ENCODE assay signal across 8 cellular contexts in the genomic region with DNA sequence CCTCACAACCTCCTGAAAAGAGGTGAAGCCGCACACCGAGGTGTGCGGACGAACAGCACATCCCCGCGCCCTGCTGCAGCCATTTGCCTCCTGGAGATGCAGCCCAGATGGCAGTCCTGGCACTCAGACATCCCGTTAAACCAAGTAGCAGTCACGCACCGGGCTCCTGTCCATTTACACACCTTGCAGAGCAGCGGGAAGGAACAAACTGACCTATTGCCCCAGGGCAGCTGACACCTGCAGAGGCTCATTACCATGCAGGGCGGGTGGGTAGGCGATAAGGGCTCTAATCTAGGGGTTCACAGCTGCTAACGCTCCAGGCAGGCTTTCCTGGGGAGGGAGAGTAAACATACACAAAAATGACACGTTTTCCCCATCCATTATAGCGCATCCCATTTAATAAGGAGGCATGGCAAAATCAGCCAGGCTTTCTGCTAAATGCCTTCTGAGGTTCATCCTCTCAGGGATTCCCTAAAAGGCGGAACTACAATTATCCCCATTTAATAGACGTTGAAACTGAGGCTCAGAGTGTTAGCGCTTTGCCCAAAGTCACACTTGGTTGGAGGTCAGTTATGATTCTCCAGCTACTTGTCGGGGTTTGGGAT. TPM values are rescaled to one million over a fixed set of nuclear protein-coding genes. Genes with fewer than 3 reads are reported as not detected.
A peak's percentile ranks its signal among the peaks of the same experiment; 100 is the strongest.
DNase-seq lines count a peak whose midpoint lies in the region; FAIRE-seq and TF ChIP-seq lines count a peak whose summit lies in the region.

No MANE protein-coding gene starts in this region.

- peaks cover 51% of the 10 kb centered on the region for H3K36me3 Mint-ChIP-seq in activated T-helper 2 cell treated with anti-CD3 and anti-CD28 coated beads, Interferon-gamma antibody, Interleukin-2, Interleukin-4, amounts not matched to agents 10 μg/mL and 5 μg/mL and 100 μg/mL, durations not matched to agents 14 hours and 24 hours and 36 hours (ENCODE audit: low read depth)
- H3K36me3 Mint-ChIP-seq in stimulated activated naive CD8-positive, alpha-beta T cell treated with anti-CD3 and anti-CD28 coated beads, Interleukin-15, Interleukin-2, amounts not matched to agents 100 ng/mL and 50 ng/mL, for 24 hours (ENCODE audit: low read depth), result peaks cover 30% of the 10 kb centered on the region

- no peaks in the 10 kb centered on the region for H3K27me3 ChIP-seq in AG04450 (ENCODE audit: control insufficient read depth, insufficient read depth, low read length)
- peaks cover 45% of the 10 kb centered on the region for H3K27me3 ChIP-seq in iPS-15b (ENCODE audit: control insufficient read depth, insufficient read depth, low read length)

- peaks cover 7% of the 10 kb centered on the region for H3K4me1 ChIP-seq in iPS-15b (ENCODE audit: control insufficient read depth, insufficient read depth, low read length)

- peak overlapping the region; percentile 58 for H3K4me3 ChIP-seq in AG04450 (ENCODE audit: low read depth, low read length)
- peak overlapping the region; percentile 51 for H3K4me3 ChIP-seq in iPS-15b (ENCODE audit: low read depth, low read length)

- H3K9me3 ChIP-seq in AG04450 (ENCODE audit: control insufficient read depth, insufficient read depth, low read length), result peaks cover 4% of the 10 kb centered on the region; the same call in 1 of the 2 replicates
- no peaks in the 10 kb centered on the region for H3K9me3 ChIP-seq in iPS-15b (ENCODE audit: control insufficient read depth, insufficient read depth, low read length)

- no peak overlapping the region for H3K9ac ChIP-seq in iPS-15b (ENCODE audit: low read depth, low read length)

- intact Hi-C loops in activated T-helper 2 cell treated with anti-CD3 and anti-CD28 coated beads, Interferon-gamma antibody, Interleukin-2, Interleukin-4, amounts not matched to agents 10 μg/mL and 5 μg/mL and 100 μg/mL, durations not matched to agents 14 hours and 24 hours and 36 hours (cut with micrococcal nuclease), result loop anchor here (1.0 to 10.0 kb wide), 9 partner anchors 13 to 548 kb away; a partner anchor contains a TSS

- H3K9me3 Mint-ChIP-seq in activated T-helper 2 cell treated with anti-CD3 and anti-CD28 coated beads, Interferon-gamma antibody, Interleukin-2, Interleukin-4, amounts not matched to agents 10 μg/mL and 5 μg/mL and 100 μg/mL, durations not matched to agents 14 hours and 24 hours and 36 hours, result no peaks in the 10 kb centered on the region
- H3K9me3 Mint-ChIP-seq in stimulated activated naive CD8-positive, alpha-beta T cell treated with anti-CD3 and anti-CD28 coated beads, Interleukin-15, Interleukin-2, amounts not matched to agents 100 ng/mL and 50 ng/mL, for 24 hours, result no peaks in the 10 kb centered on the region

- TF ChIP-seq CTCF in AG04450 (IDR thresholded peaks at IDR 0.05; ENCODE audit: low read depth, low read length), result no peak
- no peak for TF ChIP-seq CTCF in D721Med (IDR thresholded peaks at IDR 0.05; ENCODE audit: insufficient read depth, missing control alignments)

- H3K27ac Mint-ChIP-seq in activated T-helper 2 cell treated with anti-CD3 and anti-CD28 coated beads, Interferon-gamma antibody, Interleukin-2, Interleukin-4, amounts not matched to agents 10 μg/mL and 5 μg/mL and 100 μg/mL, durations not matched to agents 14 hours and 24 hours and 36 hours, result peak overlapping the region; percentile 95
- H3K27ac Mint-ChIP-seq in stimulated activated naive CD8-positive, alpha-beta T cell treated with anti-CD3 and anti-CD28 coated beads, Interleukin-15, Interleukin-2, amounts not matched to agents 100 ng/mL and 50 ng/mL, for 24 hours, result peak overlapping the region; percentile 91

- CTCF ChIA-PET in AG04450 (lab: Charles Lee), result interaction anchor here (1.5 to 2.3 kb wide), 2 partner anchors 19 to 34 kb away, joined by 7 to 8 read pairs; no protein-coding TSS in a partner anchor

- H3K36me3 ChIP-seq in iPS-15b (ENCODE audit: control insufficient read depth, insufficient read depth, low read length), result peaks cover 3% of the 10 kb centered on the region

- H3K4me3 Mint-ChIP-seq in activated T-helper 2 cell treated with anti-CD3 and anti-CD28 coated beads, Interferon-gamma antibody, Interleukin-2, Interleukin-4, amounts not matched to agents 10 μg/mL and 5 μg/mL and 100 μg/mL, durations not matched to agents 14 hours and 24 hours and 36 hours (ENCODE audit: low read depth), result peak overlapping the region; percentile 91
- peak overlapping the region; percentile 85 for H3K4me3 Mint-ChIP-seq in stimulated activated naive CD8-positive, alpha-beta T cell treated with anti-CD3 and anti-CD28 coated beads, Interleukin-15, Interleukin-2, amounts not matched to agents 100 ng/mL and 50 ng/mL, for 24 hours

- FAIRE-seq in D721Med (lab: Jason Lieb, UNC), result no peak

- peaks cover 46% of the 10 kb centered on the region for H3K4me1 Mint-ChIP-seq in activated T-helper 2 cell treated with anti-CD3 and anti-CD28 coated beads, Interferon-gamma antibody, Interleukin-2, Interleukin-4, amounts not matched to agents 10 μg/mL and 5 μg/mL and 100 μg/mL, durations not matched to agents 14 hours and 24 hours and 36 hours (ENCODE audit: low read depth)
- peaks cover 60% of the 10 kb centered on the region for H3K4me1 Mint-ChIP-seq in stimulated activated naive CD8-positive, alpha-beta T cell treated with anti-CD3 and anti-CD28 coated beads, Interleukin-15, Interleukin-2, amounts not matched to agents 100 ng/mL and 50 ng/mL, for 24 hours (ENCODE audit: low read depth)

- DNase-seq in AG04450 (ENCODE audit: low read depth, low spot score) (no peak), HT-29 (ENCODE audit: low spot score) (peak; percentile 73), putamen (ENCODE audit: low spot score) (no peak), SHP77 treated with DMSO at 0.1 percent for 48 hours (lab: John Stamatoyannopoulos, UW) (no peak), D721Med (ENCODE audit: insufficient read length, low spot score) (no peak)
- DNase-seq in activated T-helper 2 cell treated with anti-CD3 and anti-CD28 coated beads, Interferon-gamma antibody, Interleukin-2, Interleukin-4, amounts not matched to agents 10 μg/mL and 5 μg/mL and 100 μg/mL, durations not matched to agents 14 hours and 24 hours and 36 hours (ENCODE audit: low spot score), result no peak

- H3K27me3 Mint-ChIP-seq in activated T-helper 2 cell treated with anti-CD3 and anti-CD28 coated beads, Interferon-gamma antibody, Interleukin-2, Interleukin-4, amounts not matched to agents 10 μg/mL and 5 μg/mL and 100 μg/mL, durations not matched to agents 14 hours and 24 hours and 36 hours (ENCODE audit: low read depth), result no peaks in the 10 kb centered on the region
- no peaks in the 10 kb centered on the region for H3K27me3 Mint-ChIP-seq in stimulated activated naive CD8-positive, alpha-beta T cell treated with anti-CD3 and anti-CD28 coated beads, Interleukin-15, Interleukin-2, amounts not matched to agents 100 ng/mL and 50 ng/mL, for 24 hours

- peak overlapping the region; percentile 39 for H3K27ac ChIP-seq in AG04450 (ENCODE audit: low read depth, low read length)

- POLR2A ChIA-PET in AG04450 (lab: Yijun Ruan, JAX), result interaction anchor here (1.2 kb wide), 1 partner anchor 40 kb away, joined by 5 read pairs; a partner anchor contains a TSS

RNA-seq across cellular contexts. Expression of a gene that starts 0.8 kb away (rescaled TPM):
- polyA plus RNA-seq in AG04450 (2011; rRNA removed), result 11.3 and 15.2 TPM in 2 replicates
- 11.4 and 14.3 TPM in 2 replicates for polyA minus RNA-seq in AG04450 (2011; rRNA and poly(A)+ RNA removed)
- 125 and 149 TPM in 2 replicates for total RNA-seq in HT-29 (2014; rRNA removed; shearing (Covaris generic))
- total RNA-seq in activated T-helper 2 cell treated with anti-CD3 and anti-CD28 coated beads, Interferon-gamma antibody, Interleukin-2, Interleukin-4, amounts not matched to agents 10 μg/mL and 5 μg/mL and 100 μg/mL, durations not matched to agents 14 hours and 24 hours and 36 hours, result 163 and 168 TPM in 2 replicates

RNA-seq across cellular contexts. Expression of a gene that starts 2.7 kb away (rescaled TPM):
- polyA plus RNA-seq in AG04450 (2011; rRNA removed), result 28.8 and 40.8 TPM in 2 replicates
- 16.5 and 25.0 TPM in 2 replicates for polyA minus RNA-seq in AG04450 (2011; rRNA and poly(A)+ RNA removed)
- 122 and 127 TPM in 2 replicates for total RNA-seq in HT-29 (2014; rRNA removed; shearing (Covaris generic))
- 31.5 and 32.0 TPM in 2 replicates for total RNA-seq in activated T-helper 2 cell treated with anti-CD3 and anti-CD28 coated beads, Interferon-gamma antibody, Interleukin-2, Interleukin-4, amounts not matched to agents 10 μg/mL and 5 μg/mL and 100 μg/mL, durations not matched to agents 14 hours and 24 hours and 36 hours

RNA-seq across cellular contexts. Expression of a gene that starts 4.8 kb away (rescaled TPM):
- 23.5 and 44.3 TPM in 2 replicates for polyA plus RNA-seq in AG04450 (2011; rRNA removed)
- 6.1 and 6.3 TPM in 2 replicates for polyA minus RNA-seq in AG04450 (2011; rRNA and poly(A)+ RNA removed)
- 137 and 158 TPM in 2 replicates for total RNA-seq in HT-29 (2014; rRNA removed; shearing (Covaris generic))
- 63.6 and 63.8 TPM in 2 replicates for total RNA-seq in activated T-helper 2 cell treated with anti-CD3 and anti-CD28 coated beads, Interferon-gamma antibody, Interleukin-2, Interleukin-4, amounts not matched to agents 10 μg/mL and 5 μg/mL and 100 μg/mL, durations not matched to agents 14 hours and 24 hours and 36 hours

RNA-seq across cellular contexts. Expression of a gene that starts 16.9 kb away (rescaled TPM):
- 25.3 and 49.2 TPM in 2 replicates for polyA plus RNA-seq in AG04450 (2011; rRNA removed)
- 17.7 and 25.7 TPM in 2 replicates for polyA minus RNA-seq in AG04450 (2011; rRNA and poly(A)+ RNA removed)
- total RNA-seq in HT-29 (2014; rRNA removed; shearing (Covaris generic)), result 146 and 164 TPM in 2 replicates
- total RNA-seq in activated T-helper 2 cell treated with anti-CD3 and anti-CD28 coated beads, Interferon-gamma antibody, Interleukin-2, Interleukin-4, amounts not matched to agents 10 μg/mL and 5 μg/mL and 100 μg/mL, durations not matched to agents 14 hours and 24 hours and 36 hours, result 85.3 and 86.4 TPM in 2 replicates

RNA-seq across cellular contexts. Expression of a gene that starts 20.5 kb away (rescaled TPM):
- polyA plus RNA-seq in AG04450 (2011; rRNA removed), result 0.17 TPM in 1 of 2 replicates, not detected in the other
- not detected in 2 replicates for polyA minus RNA-seq in AG04450 (2011; rRNA and poly(A)+ RNA removed)
- 1.2 and 2.5 TPM in 2 replicates for total RNA-seq in HT-29 (2014; rRNA removed; shearing (Covaris generic))
- total RNA-seq in activated T-helper 2 cell treated with anti-CD3 and anti-CD28 coated beads, Interferon-gamma antibody, Interleukin-2, Interleukin-4, amounts not matched to agents 10 μg/mL and 5 μg/mL and 100 μg/mL, durations not matched to agents 14 hours and 24 hours and 36 hours, result 0.78 and 2.0 TPM in 2 replicates
